Comparison of ENCODE assay signal across 8 cellular contexts in the genomic region with DNA sequence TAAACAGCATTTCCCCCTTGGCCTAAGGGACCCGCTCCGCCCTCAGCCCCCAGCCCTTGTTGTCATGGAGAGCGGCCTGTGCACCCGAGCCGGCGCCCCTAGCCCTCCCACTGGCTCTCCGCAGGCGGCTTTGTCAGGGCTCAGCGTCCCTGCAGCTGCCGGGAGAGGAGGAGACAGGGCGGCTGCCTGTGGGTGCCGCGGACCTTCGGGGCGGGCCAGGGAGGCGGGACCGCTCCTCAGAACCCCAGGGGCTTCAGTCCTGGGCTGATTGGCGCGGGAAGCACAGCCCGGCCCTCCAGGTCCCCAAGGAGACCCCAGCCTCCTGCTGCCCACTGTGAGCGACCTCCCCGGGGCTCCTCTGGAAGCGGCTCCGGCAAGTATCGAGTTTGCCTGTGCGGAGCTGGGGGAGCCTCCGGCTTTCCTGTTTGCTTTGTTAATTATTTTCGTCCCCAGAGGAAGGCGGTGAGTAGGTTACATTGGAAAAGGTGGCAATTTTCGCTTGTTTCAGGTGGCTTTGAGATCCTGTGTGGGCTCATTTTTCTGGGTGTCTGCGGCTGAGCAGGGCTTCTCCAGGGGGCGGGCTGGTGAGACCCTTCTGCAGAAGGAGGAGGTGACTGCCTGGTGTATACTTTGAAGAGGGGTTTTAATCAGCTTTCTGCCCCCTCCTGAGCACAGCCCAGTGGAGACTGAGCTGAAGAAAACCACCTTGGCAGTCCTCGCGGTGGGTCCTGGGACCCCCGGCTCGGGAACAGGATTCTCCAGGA. TPM values are rescaled to one million over a fixed set of nuclear protein-coding genes. Genes with fewer than 3 reads are reported as not detected.
DNase-seq lines count a peak whose midpoint lies in the region; ATAC-seq and TF ChIP-seq lines count a peak whose summit lies in the region.

A gene with protein sequence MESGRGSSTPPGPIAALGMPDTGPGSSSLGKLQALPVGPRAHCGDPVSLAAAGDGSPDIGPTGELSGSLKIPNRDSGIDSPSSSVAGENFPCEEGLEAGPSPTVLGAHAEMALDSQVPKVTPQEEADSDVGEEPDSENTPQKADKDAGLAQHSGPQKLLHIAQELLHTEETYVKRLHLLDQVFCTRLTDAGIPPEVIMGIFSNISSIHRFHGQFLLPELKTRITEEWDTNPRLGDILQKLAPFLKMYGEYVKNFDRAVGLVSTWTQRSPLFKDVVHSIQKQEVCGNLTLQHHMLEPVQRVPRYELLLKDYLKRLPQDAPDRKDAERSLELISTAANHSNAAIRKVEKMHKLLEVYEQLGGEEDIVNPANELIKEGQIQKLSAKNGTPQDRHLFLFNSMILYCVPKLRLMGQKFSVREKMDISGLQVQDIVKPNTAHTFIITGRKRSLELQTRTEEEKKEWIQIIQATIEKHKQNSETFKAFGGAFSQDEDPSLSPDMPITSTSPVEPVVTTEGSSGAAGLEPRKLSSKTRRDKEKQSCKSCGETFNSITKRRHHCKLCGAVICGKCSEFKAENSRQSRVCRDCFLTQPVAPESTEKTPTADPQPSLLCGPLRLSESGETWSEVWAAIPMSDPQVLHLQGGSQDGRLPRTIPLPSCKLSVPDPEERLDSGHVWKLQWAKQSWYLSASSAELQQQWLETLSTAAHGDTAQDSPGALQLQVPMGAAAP (plus strand): TSS at position 256 of the 764 bp plus-strand sequence. CDS start 28,734 bp downstream, outside the sequence.

- no peak for TF ChIP-seq CTCF in endodermal cell (conservative IDR thresholded peaks at IDR 0.05)
- no peak for TF ChIP-seq CTCF in type B pancreatic cell (conservative IDR thresholded peaks at IDR 0.05)

- peak within 1 kb of the TSS; percentile 90 for H3K4me3 ChIP-seq in CD4-positive, CD25-positive, alpha-beta regulatory T cell (ENCODE audit: low read depth, low read length)
- H3K4me3 ChIP-seq in endodermal cell (ENCODE audit: low read length) (peak within 1 kb of the TSS; percentile 73), muscle layer of duodenum (ENCODE audit: low read depth in 1 of 2, low read length in 2 of 2) (peak within 1 kb of the TSS; percentile 44 to 71)

- ATAC-seq in CD4-positive, CD25-positive, alpha-beta regulatory T cell (ENCODE audit: low read depth in 2 of 2), result peak; percentile 59 to 73
- ATAC-seq in HG03520 (IDR thresholded peaks at IDR 0.05; ENCODE audit: unreplicated experiment), result no peak
- ATAC-seq in HG03159 (IDR thresholded peaks at IDR 0.05; ENCODE audit: unreplicated experiment), result no peak

- H3K4me3 Mint-ChIP-seq in CD4-positive, CD25-positive, alpha-beta regulatory T cell, result peak within 1 kb of the TSS; percentile 96 to 99 (median 98)
- H3K4me3 Mint-ChIP-seq in endodermal cell (peak within 1 kb of the TSS; percentile 64), type B pancreatic cell (peak within 1 kb of the TSS; percentile 89)

- H3K27ac Mint-ChIP-seq in CD4-positive, CD25-positive, alpha-beta regulatory T cell, result peak within 1 kb of the TSS; percentile 85 to 98 (median 92)
- H3K27ac Mint-ChIP-seq in endodermal cell (peak within 1 kb of the TSS; percentile 72), type B pancreatic cell (peak within 1 kb of the TSS; percentile 68)

- no peaks in the 10 kb centered on the region for H3K36me3 ChIP-seq in CD4-positive, CD25-positive, alpha-beta regulatory T cell (ENCODE audit: control insufficient read depth, insufficient read depth, low read length)
- H3K36me3 ChIP-seq in endodermal cell (ENCODE audit: control insufficient read depth, insufficient read depth, low read length) (no peaks in the 10 kb centered on the region), muscle layer of duodenum (ENCODE audit: control insufficient read depth in 1 of 2, insufficient read depth in 2 of 2, low read length in 2 of 2) (no peaks in the 10 kb centered on the region)

- peaks cover 11% of the 10 kb centered on the region for H3K27me3 Mint-ChIP-seq in CD4-positive, CD25-positive, alpha-beta regulatory T cell
- peaks cover 14% of the 10 kb centered on the region for H3K27me3 Mint-ChIP-seq in endodermal cell (ENCODE audit: insufficient read depth)
- peaks cover 3% of the 10 kb centered on the region for H3K27me3 Mint-ChIP-seq in type B pancreatic cell

- no peak within 1 kb of the TSS for H3K9ac ChIP-seq in endodermal cell (ENCODE audit: extremely low read depth, low read length, poor library complexity, severe bottlenecking)

- peaks cover 21 to 68% (median 34%) of the 10 kb centered on the region in 4 donors for H3K4me1 Mint-ChIP-seq in CD4-positive, CD25-positive, alpha-beta regulatory T cell
- peaks cover 5% of the 10 kb centered on the region for H3K4me1 Mint-ChIP-seq in endodermal cell
- H3K4me1 Mint-ChIP-seq in type B pancreatic cell (ENCODE audit: unreplicated experiment), result peaks cover 12% of the 10 kb centered on the region

- DNase-seq in CD4-positive, CD25-positive, alpha-beta regulatory T cell, result peak in 2 of 3 donors; percentile 38 to 53
- DNase-seq in NCI-H1436 treated with DMSO at 0.1 percent for 48 hours (lab: John Stamatoyannopoulos, UW), result peak; percentile 62
- DNase-seq in activated CD4-positive, alpha-beta T cell treated with anti-CD3 and anti-CD28 coated beads for 48 hours, result peak; percentile 60
- peak; percentile 73 for DNase-seq in endodermal cell
- DNase-seq in type B pancreatic cell (ENCODE audit: extremely low spot score, unreplicated experiment), result peak; percentile 60

- no peaks in the 10 kb centered on the region for H3K9me3 ChIP-seq in CD4-positive, CD25-positive, alpha-beta regulatory T cell (ENCODE audit: control insufficient read depth in 2 of 2, low read length in 2 of 2)
- H3K9me3 ChIP-seq in endodermal cell (ENCODE audit: control insufficient read depth, low read length) (peaks cover 19% of the 10 kb centered on the region), muscle layer of duodenum (ENCODE audit: control insufficient read depth in 1 of 2, low read length in 2 of 2) (no peaks in the 10 kb centered on the region)

- no peaks in the 10 kb centered on the region for H3K27me3 ChIP-seq in CD4-positive, CD25-positive, alpha-beta regulatory T cell (ENCODE audit: control insufficient read depth, insufficient read depth, low read length)
- H3K27me3 ChIP-seq in endodermal cell (ENCODE audit: control insufficient read depth, insufficient read depth, low read length, poor library complexity, severe bottlenecking) (no peaks in the 10 kb centered on the region), muscle layer of duodenum (ENCODE audit: low read depth, low read length) (peaks cover 24% of the 10 kb centered on the region)

- 18 to 25% methylated on average over 22 to 36 of the region's 36 CpGs for WGBS in endodermal cell (ENCODE audit: insufficient coverage in 1 of 2, insufficient read length in 1 of 2), 2 experiments

- no peaks in the 10 kb centered on the region for H3K36me3 Mint-ChIP-seq in CD4-positive, CD25-positive, alpha-beta regulatory T cell
- H3K36me3 Mint-ChIP-seq in endodermal cell (ENCODE audit: low read depth) (peaks cover 6% of the 10 kb centered on the region), type B pancreatic cell (no peaks in the 10 kb centered on the region)

- peaks cover 55% of the 10 kb centered on the region for H3K4me1 ChIP-seq in CD4-positive, CD25-positive, alpha-beta regulatory T cell (ENCODE audit: control insufficient read depth, insufficient read depth, low read length, poor library complexity, severe bottlenecking)
- no peaks in the 10 kb centered on the region for H3K4me1 ChIP-seq in endodermal cell (ENCODE audit: control insufficient read depth, insufficient read depth, low read length)
- H3K4me1 ChIP-seq in muscle layer of duodenum (ENCODE audit: control insufficient read depth in 1 of 2, insufficient read depth in 2 of 2, low read length in 2 of 2), result peaks cover 0 to 7% of the 10 kb centered on the region in 2 donors

- no peaks in the 10 kb centered on the region for H3K9me3 Mint-ChIP-seq in CD4-positive, CD25-positive, alpha-beta regulatory T cell
- H3K9me3 Mint-ChIP-seq in endodermal cell (peaks cover 23% of the 10 kb centered on the region), type B pancreatic cell (no peaks in the 10 kb centered on the region)

- H3K27ac ChIP-seq in CD4-positive, CD25-positive, alpha-beta regulatory T cell (ENCODE audit: insufficient read depth, low read length, poor library complexity, severe bottlenecking), result peak within 1 kb of the TSS; percentile 56
- H3K27ac ChIP-seq in endodermal cell (ENCODE audit: low read depth, low read length) (peak within 1 kb of the TSS; percentile 38), muscle layer of duodenum (ENCODE audit: low read length) (no peak within 1 kb of the TSS)

RNA-seq across cellular contexts. Expression of the gene that starts here (rescaled TPM):
- 188 TPM for total RNA-seq in CD4-positive, CD25-positive, alpha-beta regulatory T cell
- 100 to 1,000 TPM in 1 of 4 donors, 10 to 100 TPM in 3; 71.6 to 105 (median 87.2) TPM for polyA plus RNA-seq in CD4-positive, CD25-positive, alpha-beta regulatory T cell
- total RNA-seq in endodermal cell, result 1 to 10 TPM; 1.4 to 1.9 TPM
- 0.96 TPM for polyA plus RNA-seq in endodermal cell (2013, experiment 1 of 2)
- polyA plus RNA-seq in endodermal cell (2013, experiment 2 of 2), result 0.62 TPM
- 5.5 and 8.4 TPM in 2 replicates for total RNA-seq in type B pancreatic cell (ENCODE audit: low replicate concordance)

Comparison
In these comparisons a context has a peak if more than half of its experiments do, and no peak if none do; other contexts are left out.
1. RNA of the gene that starts here (total RNA-seq): 188 TPM in CD4-positive, CD25-positive, alpha-beta regulatory T cell (single experiment); 5.5 to 8.4 TPM in type B pancreatic cell and 1.4 to 1.9 TPM in endodermal cell; every median in the first group is over 10 times any median in the second.
2. ATAC-seq: peak in CD4-positive, CD25-positive, alpha-beta regulatory T cell (2 of 2); none in HG03520 (single experiment) and HG03159 (single experiment).
3. Peak in every context shown above with its lines, with median percentiles within 50 percentile points of each other: DNase-seq, H3K4me3 ChIP-seq, H3K27ac Mint-ChIP-seq and H3K4me3 Mint-ChIP-seq.